ENCODE assay signal across 1 cellular context in genomic region chr12:54005853-54006699, GRCh38.
TF ChIP-seq lines count a peak whose summit lies in the region.

No MANE protein-coding gene starts in this region.

TF ChIP-seq in endothelial cell of umbilical vein, 7 proteins besides CTCF, POLR2A, EP300 and RAD21 (continued from another document):
- TF ChIP-seq MAX (IDR thresholded peaks at IDR 0.05; ENCODE audit: insufficient read depth, insufficient read length): no peak
